In the genomic region with DNA sequence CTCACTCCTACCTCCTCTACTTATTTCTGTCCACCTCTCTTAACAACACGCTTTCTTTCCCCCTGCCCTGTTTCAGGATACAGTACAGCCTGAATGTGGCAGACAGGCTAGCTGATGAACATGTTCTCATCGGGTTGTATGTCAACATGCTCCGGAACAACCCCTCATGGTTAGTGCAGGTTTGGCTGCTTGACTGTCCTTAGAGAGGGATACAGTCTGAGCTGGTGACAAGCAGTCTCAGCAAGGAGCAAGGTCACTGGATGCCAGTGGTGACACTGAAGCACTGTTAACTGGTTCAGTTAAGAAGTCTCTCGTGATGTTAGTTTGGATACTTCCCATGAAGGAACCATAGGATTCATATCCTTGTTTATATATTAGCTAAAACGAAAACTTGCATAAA, we compare ENCODE assay signal across 19 cellular contexts.
DNase-seq lines count a peak whose midpoint lies in the region; ATAC-seq and TF ChIP-seq lines count a peak whose summit lies in the region.
"Had no signal": no experiment of that assay in that cellular context is flagged by ENCODE, and none has a peak within 500 bp of the region (broad histone marks: within the 10 kb centered on the region; RNA-seq: fewer than 3 reads in every experiment).

No MANE protein-coding gene starts in this region.

- H3K27ac Mint-ChIP-seq in WTC11 (peak overlapping the region; percentile 17; the same call in 1 of the 2 replicates), nephron progenitor cell (peak overlapping the region; percentile 62), Calu3 (ENCODE audit: unreplicated experiment) (no peak overlapping the region)
- H3K27ac Mint-ChIP-seq: activated naive CD4-positive, alpha-beta T cell treated with anti-CD3 and anti-CD28 coated beads, Interleukin-2, amount 10 ng/mL, durations not matched to agents 7 days and 5 days; activated T-cell treated with anti-CD3 and anti-CD28 coated beads, Interleukin-2, amount 50 U/mL, for 72 hours; natural killer cell treated with Interleukin-12 subunit alpha and Interleukin-12 subunit beta and Interleukin-15 and Interleukin-18, amount 100 ng/mL, for 72 hours had no signal

- DNase-seq in WTC11 (ENCODE audit: low spot score) (no peak), Right ventricle myocardium superior (no peak), nephron progenitor cell (no peak), thoracic aorta (ENCODE audit: low spot score) (no peak), Calu3 (no peak), NCI-H446 treated with DMSO at 0.1 percent for 48 hours (lab: John Stamatoyannopoulos, UW) (no peak), NCI-H128 (lab: John Stamatoyannopoulos, UW; ENCODE audit: unreplicated experiment) (no peak)
- DNase-seq in activated effector memory CD4-positive, alpha-beta T cell treated with anti-CD3 and anti-CD28 coated beads, Interleukin-2, amount 50 U/mL, for 16 hours = no peak
- DNase-seq: activated CD8-positive, alpha-beta memory T cell treated with anti-CD3 and anti-CD28 coated beads for 24 hours; activated naive CD4-positive, alpha-beta T cell treated with anti-CD3 and anti-CD28 coated beads, Interleukin-2, amount 10 ng/mL, durations not matched to agents 7 days and 5 days; activated T-cell treated with anti-CD3 and anti-CD28 coated beads, Interleukin-2, amount 50 U/mL, for 72 hours; KG1; NCI-H187 treated with DMSO at 0.1 percent for 48 hours; NCI-H345; stimulated activated CD4-positive, alpha-beta T cell treated with anti-CD3 and anti-CD28 coated beads, Interleukin-2, amount 100 ng/mL, for 24 hours; stimulated activated naive CD4-positive, alpha-beta T cell had no signal

- H3K4me1 Mint-ChIP-seq in WTC11 (peaks cover 42% of the 10 kb centered on the region), nephron progenitor cell (peaks cover 52% of the 10 kb centered on the region), Calu3 (ENCODE audit: low read depth, unreplicated experiment) (no peaks in the 10 kb centered on the region)

- no peaks in the 10 kb centered on the region for H3K36me3 ChIP-seq in thoracic aorta

- CTCF ChIA-PET in WTC11 (lab: Charles Lee) = interaction anchor here (1.3 kb wide), 1 partner anchor 16 kb away, joined by 3 read pairs; no protein-coding TSS in a partner anchor
- CTCF ChIA-PET in Calu3 (lab: Charles Lee) = no interaction called here

- H3K4me3 Mint-ChIP-seq in WTC11 (no peak overlapping the region), nephron progenitor cell (no peak overlapping the region), Calu3 (ENCODE audit: low read depth, unreplicated experiment) (no peak overlapping the region)
- H3K4me3 Mint-ChIP-seq: activated naive CD4-positive, alpha-beta T cell treated with anti-CD3 and anti-CD28 coated beads, Interleukin-2, amount 10 ng/mL, durations not matched to agents 7 days and 5 days; activated T-cell treated with anti-CD3 and anti-CD28 coated beads, Interleukin-2, amount 50 U/mL, for 72 hours; natural killer cell treated with Interleukin-12 subunit alpha and Interleukin-12 subunit beta and Interleukin-15 and Interleukin-18, amount 100 ng/mL, for 72 hours had no signal

- no peaks in the 10 kb centered on the region for H3K27me3 ChIP-seq in thoracic aorta (replicated peaks; ENCODE audit: insufficient read depth)

- intact Hi-C loops in Right ventricle myocardium superior (cut with DNase I) = no loop called here
- intact Hi-C loops in Calu3 (cut with micrococcal nuclease; ENCODE audit: unreplicated experiment) = no loop called here

- H3K9me3 Mint-ChIP-seq in WTC11 = peaks cover 20% of the 10 kb centered on the region
- H3K9me3 Mint-ChIP-seq in nephron progenitor cell = peaks cover 11% of the 10 kb centered on the region
- H3K9me3 Mint-ChIP-seq in Calu3 (ENCODE audit: low read depth, unreplicated experiment) = peaks cover 3% of the 10 kb centered on the region
- H3K9me3 Mint-ChIP-seq: activated naive CD4-positive, alpha-beta T cell treated with anti-CD3 and anti-CD28 coated beads, Interleukin-2, amount 10 ng/mL, durations not matched to agents 7 days and 5 days; natural killer cell treated with Interleukin-12 subunit alpha and Interleukin-12 subunit beta and Interleukin-15 and Interleukin-18, amount 100 ng/mL, for 72 hours had no signal

- H3K27me3 Mint-ChIP-seq in WTC11 (ENCODE audit: low read depth) (no peaks in the 10 kb centered on the region), nephron progenitor cell (ENCODE audit: low read depth, poor library complexity) (no peaks in the 10 kb centered on the region), Calu3 (ENCODE audit: unreplicated experiment) (no peaks in the 10 kb centered on the region)
- H3K27me3 Mint-ChIP-seq: activated naive CD4-positive, alpha-beta T cell treated with anti-CD3 and anti-CD28 coated beads, Interleukin-2, amount 10 ng/mL, durations not matched to agents 7 days and 5 days had no signal

- H3K27ac ChIP-seq in thoracic aorta = peak overlapping the region; percentile 67
- H3K27ac ChIP-seq: C4-2B had no signal

- ATAC-seq in WTC11 (peak; percentile 72), Right ventricle myocardium superior (ENCODE audit: poor library complexity) (peak; percentile 69), thoracic aorta (ENCODE audit: insufficient number of reproducible peaks, low FRiP score, low read depth) (no peak)
- ATAC-seq: activated T-cell treated with anti-CD3 and anti-CD28 coated beads, Interleukin-2, amount 50 U/mL, for 72 hours; natural killer cell treated with Interleukin-12 subunit alpha and Interleukin-12 subunit beta and Interleukin-15 and Interleukin-18, amount 100 ng/mL, for 72 hours had no signal

- TF ChIP-seq CTCF in WTC11 (IDR thresholded peaks at IDR 0.05) (no peak), nephron progenitor cell (IDR thresholded peaks at IDR 0.05) (no peak), thoracic aorta (IDR thresholded peaks at IDR 0.05) (no peak), Calu3 (IDR thresholded peaks at IDR 0.05; ENCODE audit: unreplicated experiment) (no peak)

- H3K36me3 Mint-ChIP-seq in WTC11 (peaks cover 22% of the 10 kb centered on the region), nephron progenitor cell (ENCODE audit: low read depth) (peaks cover 14% of the 10 kb centered on the region), Calu3 (ENCODE audit: insufficient read depth, unreplicated experiment) (no peaks in the 10 kb centered on the region)
- H3K36me3 Mint-ChIP-seq: activated naive CD4-positive, alpha-beta T cell treated with anti-CD3 and anti-CD28 coated beads, Interleukin-2, amount 10 ng/mL, durations not matched to agents 7 days and 5 days; natural killer cell treated with Interleukin-12 subunit alpha and Interleukin-12 subunit beta and Interleukin-15 and Interleukin-18, amount 100 ng/mL, for 72 hours had no signal

- POLR2A ChIA-PET in WTC11 (lab: Charles Lee) = no interaction called here

- H3K4me3 ChIP-seq in thoracic aorta = no peak overlapping the region
- H3K4me3 ChIP-seq: skin epidermis had no signal

- peaks cover 14 to 39% of the 10 kb centered on the region in 2 donors for H3K4me1 ChIP-seq in thoracic aorta (ENCODE audit: control insufficient read depth in 1 of 2, low read depth in 2 of 2)

- no peaks in the 10 kb centered on the region for H3K9me3 ChIP-seq in thoracic aorta

- BruUV-seq in Calu3 (replicated peaks; lab: Mats Ljungman, UMichigan) = no TSS peak

TF ChIP-seq in WTC11, 78 proteins besides CTCF, POLR2A, EP300 and RAD21:
- TF ChIP-seq, protein P1, sequence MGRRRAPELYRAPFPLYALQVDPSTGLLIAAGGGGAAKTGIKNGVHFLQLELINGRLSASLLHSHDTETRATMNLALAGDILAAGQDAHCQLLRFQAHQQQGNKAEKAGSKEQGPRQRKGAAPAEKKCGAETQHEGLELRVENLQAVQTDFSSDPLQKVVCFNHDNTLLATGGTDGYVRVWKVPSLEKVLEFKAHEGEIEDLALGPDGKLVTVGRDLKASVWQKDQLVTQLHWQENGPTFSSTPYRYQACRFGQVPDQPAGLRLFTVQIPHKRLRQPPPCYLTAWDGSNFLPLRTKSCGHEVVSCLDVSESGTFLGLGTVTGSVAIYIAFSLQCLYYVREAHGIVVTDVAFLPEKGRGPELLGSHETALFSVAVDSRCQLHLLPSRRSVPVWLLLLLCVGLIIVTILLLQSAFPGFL (CRISPR knock-in tag; IDR thresholded peaks at IDR 0.05; ENCODE audit: borderline replicate concordance) = no peak
- TF ChIP-seq RELA (CRISPR knock-in tag; IDR thresholded peaks at IDR 0.05; ENCODE audit: borderline replicate concordance) = no peak
- TF ChIP-seq, protein P2, sequence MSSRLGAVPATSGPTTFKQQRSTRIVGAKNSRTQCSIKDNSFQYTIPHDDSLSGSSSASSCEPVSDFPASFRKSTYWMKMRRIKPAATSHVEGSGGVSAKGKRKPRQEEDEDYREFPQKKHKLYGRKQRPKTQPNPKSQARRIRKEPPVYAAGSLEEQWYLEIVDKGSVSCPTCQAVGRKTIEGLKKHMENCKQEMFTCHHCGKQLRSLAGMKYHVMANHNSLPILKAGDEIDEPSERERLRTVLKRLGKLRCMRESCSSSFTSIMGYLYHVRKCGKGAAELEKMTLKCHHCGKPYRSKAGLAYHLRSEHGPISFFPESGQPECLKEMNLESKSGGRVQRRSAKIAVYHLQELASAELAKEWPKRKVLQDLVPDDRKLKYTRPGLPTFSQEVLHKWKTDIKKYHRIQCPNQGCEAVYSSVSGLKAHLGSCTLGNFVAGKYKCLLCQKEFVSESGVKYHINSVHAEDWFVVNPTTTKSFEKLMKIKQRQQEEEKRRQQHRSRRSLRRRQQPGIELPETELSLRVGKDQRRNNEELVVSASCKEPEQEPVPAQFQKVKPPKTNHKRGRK (CRISPR knock-in tag; IDR thresholded peaks at IDR 0.05; ENCODE audit: borderline replicate concordance) = no peak
- TF ChIP-seq TCF7 (CRISPR knock-in tag; IDR thresholded peaks at IDR 0.05; ENCODE audit: low read depth) = no peak
- TF ChIP-seq NR1H2 (CRISPR knock-in tag; IDR thresholded peaks at IDR 0.05) = no peak
- TF ChIP-seq FOXK1 (CRISPR knock-in tag; IDR thresholded peaks at IDR 0.05) = no peak
